Comparison of ENCODE assay signal across 14 cellular contexts in the genomic region with DNA sequence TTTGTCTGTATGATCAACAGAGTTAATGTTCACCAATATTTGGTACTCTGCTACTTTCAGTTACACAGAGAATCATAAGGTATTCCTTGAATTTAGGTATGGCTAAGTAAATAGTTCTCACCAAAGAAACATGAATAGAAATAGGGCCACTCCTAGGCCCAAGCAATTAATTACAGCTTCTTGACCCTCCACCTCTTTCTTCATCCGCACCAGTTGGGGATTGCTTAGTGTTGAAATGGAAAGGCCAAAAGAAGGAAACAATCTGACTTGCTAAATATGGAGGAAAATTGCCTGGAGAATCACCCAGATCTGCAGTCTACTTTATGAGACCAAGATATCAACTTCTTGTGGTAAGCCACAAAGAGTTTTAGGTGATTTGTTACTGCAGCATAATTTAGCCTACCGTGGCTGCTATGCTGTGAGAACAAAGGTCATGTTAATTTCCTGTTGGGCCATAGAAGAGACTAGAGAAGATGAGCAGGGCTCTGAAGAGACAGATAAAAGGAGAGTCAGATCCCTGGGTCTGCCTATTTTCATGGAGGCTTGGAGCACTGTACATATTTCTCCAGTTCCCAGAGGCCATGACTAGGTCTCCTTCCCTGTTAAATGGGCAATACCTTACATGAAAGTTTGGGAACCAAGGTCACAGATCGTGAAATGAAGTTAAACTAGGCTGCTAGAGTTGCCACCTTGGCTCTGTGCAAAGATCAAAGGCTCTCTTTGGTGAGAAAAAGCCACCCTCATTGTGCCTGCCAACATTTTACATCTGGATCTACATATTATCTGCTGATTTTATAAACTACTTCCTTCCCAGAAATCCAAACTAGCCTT.
DNase-seq lines count a peak whose midpoint lies in the region; ATAC-seq and TF ChIP-seq lines count a peak whose summit lies in the region.
"Had no signal": no experiment of that assay in that cellular context is flagged by ENCODE, and none has a peak within 500 bp of the region (broad histone marks: within the 10 kb centered on the region; RNA-seq: fewer than 3 reads in every experiment).

No MANE protein-coding gene starts in this region.

- H3K27ac Mint-ChIP-seq in activated T-cell treated with anti-CD3 and anti-CD28 coated beads, Interleukin-2, amount 50 U/mL, for 24 hours = peak overlapping the region; percentile 76
- peak overlapping the region; percentile 90 to 96 for H3K27ac Mint-ChIP-seq in stimulated activated naive CD8-positive, alpha-beta T cell treated with anti-CD3 and anti-CD28 coated beads, Interleukin-15, amount 100 ng/mL, for 72 hours
- H3K27ac Mint-ChIP-seq: progenitor cell of endocrine pancreas had no signal

- ATAC-seq in stimulated activated naive CD8-positive, alpha-beta T cell treated with anti-CD3 and anti-CD28 coated beads, Interleukin-15, amount 100 ng/mL, for 72 hours = peak; percentile 94
- ATAC-seq in HG03025 (IDR thresholded peaks at IDR 0.05; ENCODE audit: low FRiP score, unreplicated experiment) (no peak), SK-N-SH treated with all-trans-retinoic acid at 6 μM for 48 hours (no peak), GM18520 (IDR thresholded peaks at IDR 0.05; ENCODE audit: unreplicated experiment) (no peak)
- ATAC-seq: body of pancreas had no signal

- no peaks in the 10 kb centered on the region for H3K9me3 Mint-ChIP-seq in activated T-cell treated with anti-CD3 and anti-CD28 coated beads, Interleukin-2, amount 50 U/mL, for 24 hours
- H3K9me3 Mint-ChIP-seq in stimulated activated naive CD8-positive, alpha-beta T cell treated with anti-CD3 and anti-CD28 coated beads, Interleukin-15, amount 100 ng/mL, for 72 hours = peaks cover 0 to 9% of the 10 kb centered on the region in 2 donors

- no peak for TF ChIP-seq CTCF in astrocyte of the spinal cord (IDR thresholded peaks at IDR 0.05; ENCODE audit: low read depth, low read length)

- H3K4me3 ChIP-seq in astrocyte of the spinal cord (ENCODE audit: low read depth, low read length) = no peak overlapping the region
- H3K4me3 ChIP-seq: body of pancreas had no signal

- no peaks in the 10 kb centered on the region for H3K27me3 Mint-ChIP-seq in activated T-cell treated with anti-CD3 and anti-CD28 coated beads, Interleukin-2, amount 50 U/mL, for 24 hours
- no peaks in the 10 kb centered on the region for H3K27me3 Mint-ChIP-seq in stimulated activated naive CD8-positive, alpha-beta T cell treated with anti-CD3 and anti-CD28 coated beads, Interleukin-15, amount 100 ng/mL, for 72 hours
- H3K27me3 Mint-ChIP-seq: progenitor cell of endocrine pancreas had no signal

- peak overlapping the region; percentile 28 for H3K4me3 Mint-ChIP-seq in activated T-cell treated with anti-CD3 and anti-CD28 coated beads, Interleukin-2, amount 50 U/mL, for 24 hours
- H3K4me3 Mint-ChIP-seq in stimulated activated naive CD8-positive, alpha-beta T cell treated with anti-CD3 and anti-CD28 coated beads, Interleukin-15, amount 100 ng/mL, for 72 hours = peak overlapping the region; percentile 68 to 69

- no peak for DNase-seq in activated T-cell treated with anti-CD3 and anti-CD28 coated beads, Interleukin-2, amount 50 U/mL, for 24 hours
- no peak for DNase-seq in activated T-cell treated with anti-CD3 and anti-CD28 coated beads, Interleukin-2, amount 50 U/mL, for 1 hour
- DNase-seq in NOMO-1 (lab: John Stamatoyannopoulos, UW; ENCODE audit: unreplicated experiment in 2 of 2) = peak; percentile 83 to 94
- peak; percentile 10 for DNase-seq in astrocyte of the spinal cord (ENCODE audit: low read depth, low spot score)
- peak; percentile 29 to 30 for DNase-seq in stimulated activated naive CD8-positive, alpha-beta T cell treated with anti-CD3 and anti-CD28 coated beads, Interleukin-15, amount 100 ng/mL, for 72 hours
- DNase-seq: body of pancreas; DMS79 treated with DMSO at 0.1 percent for 48 hours; H7; stimulated activated CD8-positive, alpha-beta memory T cell treated with anti-CD3 and anti-CD28 coated beads, Interleukin-4, amount 100 ng/mL, for 48 hours; T-helper 9 cell had no signal

- H3K36me3 Mint-ChIP-seq in activated T-cell treated with anti-CD3 and anti-CD28 coated beads, Interleukin-2, amount 50 U/mL, for 24 hours (ENCODE audit: low read depth) = no peaks in the 10 kb centered on the region

- in situ Hi-C loops in astrocyte of the spinal cord (cut with HindIII; ENCODE audit: low sequenced_read_pairs) = no loop called here

- peaks cover 53% of the 10 kb centered on the region for H3K4me1 Mint-ChIP-seq in activated T-cell treated with anti-CD3 and anti-CD28 coated beads, Interleukin-2, amount 50 U/mL, for 24 hours (ENCODE audit: low read depth)
- peaks cover 57% of the 10 kb centered on the region for H3K4me1 Mint-ChIP-seq in stimulated activated naive CD8-positive, alpha-beta T cell treated with anti-CD3 and anti-CD28 coated beads, Interleukin-15, amount 100 ng/mL, for 72 hours

TF ChIP-seq in SK-N-SH treated with all-trans-retinoic acid at 6 μM for 48 hours, 23 proteins besides CTCF, POLR2A, EP300 and RAD21:
- TF ChIP-seq POU6F1 (CRISPR knock-in tag; IDR thresholded peaks at IDR 0.05; ENCODE audit: borderline replicate concordance, low read depth) (no peak), ESRRG (CRISPR knock-in tag; IDR thresholded peaks at IDR 0.05) (no peak), ZFP30 (CRISPR knock-in tag; IDR thresholded peaks at IDR 0.05) (no peak), CSDC2 (CRISPR knock-in tag; IDR thresholded peaks at IDR 0.05) (no peak), ZC3H10 (CRISPR knock-in tag; IDR thresholded peaks at IDR 0.05) (no peak), ZNF70 (CRISPR knock-in tag; IDR thresholded peaks at IDR 0.05) (no peak), RARB (CRISPR knock-in tag; IDR thresholded peaks at IDR 0.05) (no peak), BACH2 (CRISPR knock-in tag; IDR thresholded peaks at IDR 0.05; ENCODE audit: borderline replicate concordance) (no peak), ZNF565 (CRISPR knock-in tag; conservative IDR thresholded peaks at IDR 0.05; ENCODE audit: low read depth) (no peak)

Comparison
In these comparisons a context has a peak if more than half of its experiments do, and no peak if none do; other contexts are left out.
1. DNase-seq: peak in NOMO-1 (2 of 2), astrocyte of the spinal cord (single experiment) and stimulated activated naive CD8-positive, alpha-beta T cell treated with anti-CD3 and anti-CD28 coated beads, Interleukin-15, amount 100 ng/mL, for 72 hours (2 of 2); none in activated T-cell treated with anti-CD3 and anti-CD28 coated beads, Interleukin-2, amount 50 U/mL, for 24 hours (single experiment) and activated T-cell treated with anti-CD3 and anti-CD28 coated beads, Interleukin-2, amount 50 U/mL, for 1 hour (single experiment).